1 cellular context compared by ENCODE assay signal in the genomic region with DNA sequence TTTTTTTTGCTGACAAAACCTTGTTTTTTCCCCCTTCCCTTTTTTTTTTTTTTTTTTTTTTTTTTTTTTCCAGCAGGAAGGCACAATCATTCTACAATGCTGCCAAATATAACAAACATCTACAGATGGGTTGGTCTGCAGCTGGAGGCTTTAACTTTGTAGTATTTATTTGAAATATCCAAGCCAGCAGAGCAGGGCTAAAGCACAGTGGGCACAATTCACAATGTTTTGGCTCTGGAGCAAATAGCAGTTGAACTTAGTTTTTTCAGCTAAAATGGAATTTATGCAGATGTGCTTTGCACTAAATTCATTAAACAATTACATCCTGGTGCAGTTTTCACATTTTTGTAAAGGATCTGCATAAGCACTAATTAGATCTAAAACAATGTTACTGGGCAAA.
TF ChIP-seq lines count a peak whose summit lies in the region.

No MANE protein-coding gene starts in this region.

TF ChIP-seq in GM23338, 12 proteins besides CTCF, POLR2A, EP300 and RAD21 (continued from another document):
- TF ChIP-seq, protein P1, sequence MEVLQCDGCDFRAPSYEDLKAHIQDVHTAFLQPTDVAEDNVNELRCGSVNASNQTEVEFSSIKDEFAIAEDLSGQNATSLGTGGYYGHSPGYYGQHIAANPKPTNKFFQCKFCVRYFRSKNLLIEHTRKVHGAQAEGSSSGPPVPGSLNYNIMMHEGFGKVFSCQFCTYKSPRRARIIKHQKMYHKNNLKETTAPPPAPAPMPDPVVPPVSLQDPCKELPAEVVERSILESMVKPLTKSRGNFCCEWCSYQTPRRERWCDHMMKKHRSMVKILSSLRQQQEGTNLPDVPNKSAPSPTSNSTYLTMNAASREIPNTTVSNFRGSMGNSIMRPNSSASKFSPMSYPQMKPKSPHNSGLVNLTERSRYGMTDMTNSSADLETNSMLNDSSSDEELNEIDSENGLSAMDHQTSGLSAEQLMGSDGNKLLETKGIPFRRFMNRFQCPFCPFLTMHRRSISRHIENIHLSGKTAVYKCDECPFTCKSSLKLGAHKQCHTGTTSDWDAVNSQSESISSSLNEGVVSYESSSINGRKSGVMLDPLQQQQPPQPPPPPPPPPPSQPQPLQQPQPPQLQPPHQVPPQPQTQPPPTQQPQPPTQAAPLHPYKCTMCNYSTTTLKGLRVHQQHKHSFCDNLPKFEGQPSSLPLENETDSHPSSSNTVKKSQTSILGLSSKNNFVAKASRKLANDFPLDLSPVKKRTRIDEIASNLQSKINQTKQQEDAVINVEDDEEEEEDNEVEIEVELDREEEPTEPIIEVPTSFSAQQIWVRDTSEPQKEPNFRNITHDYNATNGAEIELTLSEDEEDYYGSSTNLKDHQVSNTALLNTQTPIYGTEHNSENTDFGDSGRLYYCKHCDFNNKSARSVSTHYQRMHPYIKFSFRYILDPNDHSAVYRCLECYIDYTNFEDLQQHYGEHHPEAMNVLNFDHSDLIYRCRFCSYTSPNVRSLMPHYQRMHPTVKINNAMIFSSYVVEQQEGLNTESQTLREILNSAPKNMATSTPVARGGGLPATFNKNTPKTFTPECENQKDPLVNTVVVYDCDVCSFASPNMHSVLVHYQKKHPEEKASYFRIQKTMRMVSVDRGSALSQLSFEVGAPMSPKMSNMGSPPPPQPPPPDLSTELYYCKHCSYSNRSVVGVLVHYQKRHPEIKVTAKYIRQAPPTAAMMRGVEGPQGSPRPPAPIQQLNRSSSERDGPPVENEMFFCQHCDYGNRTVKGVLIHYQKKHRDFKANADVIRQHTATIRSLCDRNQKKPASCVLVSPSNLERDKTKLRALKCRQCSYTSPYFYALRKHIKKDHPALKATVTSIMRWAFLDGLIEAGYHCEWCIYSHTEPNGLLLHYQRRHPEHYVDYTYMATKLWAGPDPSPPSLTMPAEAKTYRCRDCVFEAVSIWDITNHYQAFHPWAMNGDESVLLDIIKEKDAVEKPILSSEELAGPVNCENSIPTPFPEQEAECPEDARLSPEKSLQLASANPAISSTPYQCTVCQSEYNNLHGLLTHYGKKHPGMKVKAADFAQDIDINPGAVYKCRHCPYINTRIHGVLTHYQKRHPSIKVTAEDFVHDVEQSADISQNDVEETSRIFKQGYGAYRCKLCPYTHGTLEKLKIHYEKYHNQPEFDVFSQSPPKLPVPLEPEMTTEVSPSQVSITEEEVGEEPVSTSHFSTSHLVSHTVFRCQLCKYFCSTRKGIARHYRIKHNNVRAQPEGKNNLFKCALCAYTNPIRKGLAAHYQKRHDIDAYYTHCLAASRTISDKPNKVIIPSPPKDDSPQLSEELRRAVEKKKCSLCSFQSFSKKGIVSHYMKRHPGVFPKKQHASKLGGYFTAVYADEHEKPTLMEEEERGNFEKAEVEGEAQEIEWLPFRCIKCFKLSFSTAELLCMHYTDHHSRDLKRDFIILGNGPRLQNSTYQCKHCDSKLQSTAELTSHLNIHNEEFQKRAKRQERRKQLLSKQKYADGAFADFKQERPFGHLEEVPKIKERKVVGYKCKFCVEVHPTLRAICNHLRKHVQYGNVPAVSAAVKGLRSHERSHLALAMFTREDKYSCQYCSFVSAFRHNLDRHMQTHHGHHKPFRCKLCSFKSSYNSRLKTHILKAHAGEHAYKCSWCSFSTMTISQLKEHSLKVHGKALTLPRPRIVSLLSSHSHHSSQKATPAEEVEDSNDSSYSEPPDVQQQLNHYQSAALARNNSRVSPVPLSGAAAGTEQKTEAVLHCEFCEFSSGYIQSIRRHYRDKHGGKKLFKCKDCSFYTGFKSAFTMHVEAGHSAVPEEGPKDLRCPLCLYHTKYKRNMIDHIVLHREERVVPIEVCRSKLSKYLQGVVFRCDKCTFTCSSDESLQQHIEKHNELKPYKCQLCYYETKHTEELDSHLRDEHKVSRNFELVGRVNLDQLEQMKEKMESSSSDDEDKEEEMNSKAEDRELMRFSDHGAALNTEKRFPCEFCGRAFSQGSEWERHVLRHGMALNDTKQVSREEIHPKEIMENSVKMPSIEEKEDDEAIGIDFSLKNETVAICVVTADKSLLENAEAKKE (CRISPR knock-in tag; IDR thresholded peaks at IDR 0.05), result no peak
- TF ChIP-seq JUNB (IDR thresholded peaks at IDR 0.05; ENCODE audit: unreplicated experiment) (no peak), STAT1 (IDR thresholded peaks at IDR 0.05; ENCODE audit: unreplicated experiment) (no peak)
- TF ChIP-seq, protein P2, sequence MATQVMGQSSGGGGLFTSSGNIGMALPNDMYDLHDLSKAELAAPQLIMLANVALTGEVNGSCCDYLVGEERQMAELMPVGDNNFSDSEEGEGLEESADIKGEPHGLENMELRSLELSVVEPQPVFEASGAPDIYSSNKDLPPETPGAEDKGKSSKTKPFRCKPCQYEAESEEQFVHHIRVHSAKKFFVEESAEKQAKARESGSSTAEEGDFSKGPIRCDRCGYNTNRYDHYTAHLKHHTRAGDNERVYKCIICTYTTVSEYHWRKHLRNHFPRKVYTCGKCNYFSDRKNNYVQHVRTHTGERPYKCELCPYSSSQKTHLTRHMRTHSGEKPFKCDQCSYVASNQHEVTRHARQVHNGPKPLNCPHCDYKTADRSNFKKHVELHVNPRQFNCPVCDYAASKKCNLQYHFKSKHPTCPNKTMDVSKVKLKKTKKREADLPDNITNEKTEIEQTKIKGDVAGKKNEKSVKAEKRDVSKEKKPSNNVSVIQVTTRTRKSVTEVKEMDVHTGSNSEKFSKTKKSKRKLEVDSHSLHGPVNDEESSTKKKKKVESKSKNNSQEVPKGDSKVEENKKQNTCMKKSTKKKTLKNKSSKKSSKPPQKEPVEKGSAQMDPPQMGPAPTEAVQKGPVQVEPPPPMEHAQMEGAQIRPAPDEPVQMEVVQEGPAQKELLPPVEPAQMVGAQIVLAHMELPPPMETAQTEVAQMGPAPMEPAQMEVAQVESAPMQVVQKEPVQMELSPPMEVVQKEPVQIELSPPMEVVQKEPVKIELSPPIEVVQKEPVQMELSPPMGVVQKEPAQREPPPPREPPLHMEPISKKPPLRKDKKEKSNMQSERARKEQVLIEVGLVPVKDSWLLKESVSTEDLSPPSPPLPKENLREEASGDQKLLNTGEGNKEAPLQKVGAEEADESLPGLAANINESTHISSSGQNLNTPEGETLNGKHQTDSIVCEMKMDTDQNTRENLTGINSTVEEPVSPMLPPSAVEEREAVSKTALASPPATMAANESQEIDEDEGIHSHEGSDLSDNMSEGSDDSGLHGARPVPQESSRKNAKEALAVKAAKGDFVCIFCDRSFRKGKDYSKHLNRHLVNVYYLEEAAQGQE (IDR thresholded peaks at IDR 0.05; ENCODE audit: unreplicated experiment), result no peak
- TF ChIP-seq, protein P3, sequence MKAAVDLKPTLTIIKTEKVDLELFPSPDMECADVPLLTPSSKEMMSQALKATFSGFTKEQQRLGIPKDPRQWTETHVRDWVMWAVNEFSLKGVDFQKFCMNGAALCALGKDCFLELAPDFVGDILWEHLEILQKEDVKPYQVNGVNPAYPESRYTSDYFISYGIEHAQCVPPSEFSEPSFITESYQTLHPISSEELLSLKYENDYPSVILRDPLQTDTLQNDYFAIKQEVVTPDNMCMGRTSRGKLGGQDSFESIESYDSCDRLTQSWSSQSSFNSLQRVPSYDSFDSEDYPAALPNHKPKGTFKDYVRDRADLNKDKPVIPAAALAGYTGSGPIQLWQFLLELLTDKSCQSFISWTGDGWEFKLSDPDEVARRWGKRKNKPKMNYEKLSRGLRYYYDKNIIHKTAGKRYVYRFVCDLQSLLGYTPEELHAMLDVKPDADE (IDR thresholded peaks at IDR 0.05), result no peak
TF ChIP-seq in GM23338: peak in this region for 0.
